12 cellular contexts compared by ENCODE assay signal in genomic region chr2:217551229-217551909, GRCh38.
DNase-seq lines count a peak whose midpoint lies in the region; ATAC-seq and TF ChIP-seq lines count a peak whose summit lies in the region.
"Had no signal": no experiment of that assay in that cellular context is flagged by ENCODE, and none has a peak within 500 bp of the region (broad histone marks: within the 10 kb centered on the region; RNA-seq: fewer than 3 reads in every experiment).

No MANE protein-coding gene starts in this region.

- peak; percentile 76 for DNase-seq in GM23338 (ENCODE audit: low spot score)
- peak; percentile 49 for DNase-seq in OCI-M1 (lab: John Stamatoyannopoulos, UW)
- DNase-seq in fibroblast of peridontal ligament (ENCODE audit: extremely low read depth), result peak; percentile 83
- DNase-seq in psoas muscle, result no peak
- DNase-seq in NCI-H510A treated with DMSO at 0.1 percent for 48 hours (lab: John Stamatoyannopoulos, UW), result no peak
- DNase-seq in occipital lobe (lab: John Stamatoyannopoulos, UW), result no peak
- DNase-seq: activated T-cell treated with anti-CD3 and anti-CD28 coated beads, Interleukin-2, amount 50 U/mL, for 4 hours; cerebellar nuclear complex; NCI-H146; stimulated activated naive CD4-positive, alpha-beta T cell had no signal

- 0 out of 2 replicates have a peak overlapping the region, but pooled peaks have one; percentile 20 for H3K4me3 ChIP-seq in GM23338
- no peak overlapping the region for H3K4me3 ChIP-seq in psoas muscle

- TF ChIP-seq CTCF in GM23338 (conservative IDR thresholded peaks at IDR 0.05; ENCODE audit: low read depth in 2 of 2) (no peak), psoas muscle (IDR thresholded peaks at IDR 0.05) (no peak)

- H3K36me3 Mint-ChIP-seq in GM23338 (ENCODE audit: low read depth), result no peaks in the 10 kb centered on the region

- no peaks in the 10 kb centered on the region for H3F3A ChIP-seq in GM23338 (replicated peaks; ENCODE audit: low read depth)

- 26 to 41% (median 33%) methylated on average over 4 of the region's 4 CpGs for WGBS in psoas muscle, 3 donors

- H3K79me2 ChIP-seq in GM23338 (replicated peaks; ENCODE audit: insufficient read depth), result no peaks in the 10 kb centered on the region

- H3K9me2 ChIP-seq in GM23338 (ENCODE audit: insufficient read depth), result no peaks in the 10 kb centered on the region

- H3K4me1 ChIP-seq in GM23338 (ENCODE audit: insufficient read depth), result peaks cover 23% of the 10 kb centered on the region
- H3K4me1 ChIP-seq in psoas muscle, result peaks cover 10% of the 10 kb centered on the region

- peaks cover 5% of the 10 kb centered on the region for H3K27me3 Mint-ChIP-seq in GM23338 (ENCODE audit: insufficient read depth, low read depth, poor library complexity)

- peaks cover 32% of the 10 kb centered on the region for H3K4me1 Mint-ChIP-seq in GM23338

- intact Hi-C loops in psoas muscle (cut with DNase I), result no loop called here

- H3K27ac Mint-ChIP-seq in GM23338, result no peak overlapping the region

- no peaks in the 10 kb centered on the region for H4K20me1 ChIP-seq in GM23338 (replicated peaks; ENCODE audit: insufficient read depth)

- peak overlapping the region; percentile 61 for H3K4me2 ChIP-seq in GM23338

- H3K36me3 ChIP-seq in GM23338 (ENCODE audit: insufficient read depth), result no peaks in the 10 kb centered on the region
- no peaks in the 10 kb centered on the region for H3K36me3 ChIP-seq in psoas muscle (ENCODE audit: insufficient read depth in 1 of 2, low read depth in 1 of 2)

- H3K27me3 ChIP-seq in GM23338 (ENCODE audit: insufficient read depth), result no peaks in the 10 kb centered on the region
- no peaks in the 10 kb centered on the region for H3K27me3 ChIP-seq in psoas muscle (ENCODE audit: insufficient read depth in 3 of 3, low read length in 2 of 3)

- no peak overlapping the region for H2AFZ ChIP-seq in GM23338

- ATAC-seq in GM23338, result peak; percentile 78
- ATAC-seq in psoas muscle, result peak; percentile 37 to 64 (median 63)
- ATAC-seq in HG03045 (IDR thresholded peaks at IDR 0.05; ENCODE audit: unreplicated experiment), result no peak
- ATAC-seq in GM18909 (IDR thresholded peaks at IDR 0.05; ENCODE audit: poor library complexity, unreplicated experiment), result no peak
- ATAC-seq: activated T-cell treated with anti-CD3 and anti-CD28 coated beads, Interleukin-2, amount 50 U/mL, for 4 hours had no signal

- H3K4me3 Mint-ChIP-seq in GM23338, result no peak overlapping the region
- H3K4me3 Mint-ChIP-seq: activated T-cell treated with anti-CD3 and anti-CD28 coated beads, Interleukin-2, amount 50 U/mL, for 4 hours had no signal

- H3K27ac ChIP-seq in GM23338 (ENCODE audit: low read depth), result 0 out of 2 replicates have a peak overlapping the region, but pooled peaks have one; percentile 59
- no peak overlapping the region for H3K27ac ChIP-seq in psoas muscle

- H3K9me3 ChIP-seq in psoas muscle, result no peaks in the 10 kb centered on the region

- H3K9me3 Mint-ChIP-seq in GM23338, result no peaks in the 10 kb centered on the region
- H3K9me3 Mint-ChIP-seq: activated T-cell treated with anti-CD3 and anti-CD28 coated beads, Interleukin-2, amount 50 U/mL, for 4 hours had no signal

TF ChIP-seq in GM23338, 12 proteins besides CTCF, POLR2A, EP300 and RAD21:
- TF ChIP-seq ETS1 (IDR thresholded peaks at IDR 0.05) (no peak), CREB1 (CRISPR knock-in tag; IDR thresholded peaks at IDR 0.05; ENCODE audit: low read depth) (no peak), POLR2AphosphoS5 (IDR thresholded peaks at IDR 0.05; ENCODE audit: low read depth) (no peak), ZNF462 (CRISPR knock-in tag; IDR thresholded peaks at IDR 0.05) (0 out of 2 replicates have a peak, but pooled peaks have one; percentile 16)

Comparison
In these comparisons a context has a peak if more than half of its experiments do, and no peak if none do; other contexts are left out.
1. ATAC-seq: peak in GM23338 (single experiment) and psoas muscle (4 of 4); none in HG03045 (single experiment) and GM18909 (single experiment).
2. DNase-seq: peak in GM23338 (single experiment), OCI-M1 (single experiment) and fibroblast of peridontal ligament (single experiment); none in psoas muscle (0 of 2), NCI-H510A treated with DMSO at 0.1 percent for 48 hours (single experiment) and occipital lobe (single experiment).